1 cellular context compared by ENCODE assay signal in genomic region chr7:4738711-4739527, GRCh38.
A peak's percentile ranks its signal among the peaks of the same experiment; 100 is the strongest.
TF ChIP-seq lines count a peak whose summit lies in the region.

No MANE protein-coding gene starts in this region.

TF ChIP-seq in K562, 482 proteins besides CTCF, POLR2A, EP300 and RAD21 (continued from another document and continues in another):
- TF ChIP-seq STAT6 (CRISPR knock-in tag; IDR thresholded peaks at IDR 0.05): no peak
- no peak for TF ChIP-seq ZNF277 (CRISPR knock-in tag; IDR thresholded peaks at IDR 0.05; ENCODE audit: borderline replicate concordance)
- no peak for TF ChIP-seq ID3 (CRISPR knock-in tag; IDR thresholded peaks at IDR 0.05)
- TF ChIP-seq ID3 (tag; IDR thresholded peaks at IDR 0.05): no peak
- no peak for TF ChIP-seq RNF219 (CRISPR knock-in tag; IDR thresholded peaks at IDR 0.05)
- no peak for TF ChIP-seq RFX5 (IDR thresholded peaks at IDR 0.05; ENCODE audit: low read depth, low read length)
- no peak for TF ChIP-seq PHB2 (IDR thresholded peaks at IDR 0.05; ENCODE audit: low read depth)
- TF ChIP-seq RUNX1 (IDR thresholded peaks at IDR 0.05; ENCODE audit: low read depth): no peak
- no peak for TF ChIP-seq ZNF586 (CRISPR knock-in tag; conservative IDR thresholded peaks at IDR 0.05)
- no peak for TF ChIP-seq CCNT2 (IDR thresholded peaks at IDR 0.05; ENCODE audit: borderline replicate concordance, extremely low read depth, insufficient read length, low read depth, low read length)
- no peak for TF ChIP-seq BDP1 (IDR thresholded peaks at IDR 0.05; ENCODE audit: insufficient read depth, insufficient read length)
- no peak for TF ChIP-seq ZNF311 (CRISPR knock-in tag; IDR thresholded peaks at IDR 0.05)
- TF ChIP-seq MYNN (IDR thresholded peaks at IDR 0.05): no peak
- no peak for TF ChIP-seq MYNN (CRISPR knock-in tag; IDR thresholded peaks at IDR 0.05)
- no peak for TF ChIP-seq SPI1 (IDR thresholded peaks at IDR 0.05; ENCODE audit: borderline replicate concordance, low read depth, low read length)
- TF ChIP-seq HLTF (IDR thresholded peaks at IDR 0.05): no peak
- no peak for TF ChIP-seq HBP1 (CRISPR knock-in tag; IDR thresholded peaks at IDR 0.05)
- no peak for TF ChIP-seq DEAF1 (CRISPR knock-in tag; IDR thresholded peaks at IDR 0.05)
- no peak for TF ChIP-seq ZNF12 (CRISPR knock-in tag; IDR thresholded peaks at IDR 0.05)
- no peak for TF ChIP-seq ZNF445 (CRISPR knock-in tag; IDR thresholded peaks at IDR 0.05; ENCODE audit: low read depth)
- no peak for TF ChIP-seq USF1 (CRISPR knock-in tag; IDR thresholded peaks at IDR 0.05)
- no peak for TF ChIP-seq ATF1 (CRISPR knock-in tag; IDR thresholded peaks at IDR 0.05)
- peak; percentile 70 for TF ChIP-seq ATF1 (tag; IDR thresholded peaks at IDR 0.05)
- TF ChIP-seq NFXL1 (CRISPR knock-in tag; IDR thresholded peaks at IDR 0.05): no peak
- no peak for TF ChIP-seq ZNF146 (CRISPR knock-in tag; IDR thresholded peaks at IDR 0.05; ENCODE audit: unreplicated experiment)
- no peak for TF ChIP-seq HNRNPK (IDR thresholded peaks at IDR 0.05; ENCODE audit: low read depth, low read length, poor library complexity, severe bottlenecking)
- TF ChIP-seq CREB1 (IDR thresholded peaks at IDR 0.05): 0 out of 2 replicates have a peak, but pooled peaks have one; percentile 3
- TF ChIP-seq CREB1 (CRISPR knock-in tag; IDR thresholded peaks at IDR 0.05): no peak
- TF ChIP-seq CCAR2 (IDR thresholded peaks at IDR 0.05; ENCODE audit: low read depth, low read length): no peak
- no peak for TF ChIP-seq ZNF121 (CRISPR knock-in tag; conservative IDR thresholded peaks at IDR 0.05)
- TF ChIP-seq GATA2 (CRISPR knock-in tag; IDR thresholded peaks at IDR 0.05): no peak
- no peak for TF ChIP-seq PREB (CRISPR knock-in tag; IDR thresholded peaks at IDR 0.05)
- TF ChIP-seq NFIX (CRISPR knock-in tag; IDR thresholded peaks at IDR 0.05; ENCODE audit: low read depth): no peak
- TF ChIP-seq VEZF1 (CRISPR knock-in tag; IDR thresholded peaks at IDR 0.05): peak; percentile 41; the same call in 1 of the 2 replicates
- TF ChIP-seq PATZ1 (CRISPR knock-in tag; IDR thresholded peaks at IDR 0.05; ENCODE audit: borderline replicate concordance): no peak
- TF ChIP-seq TEAD2 (tag; IDR thresholded peaks at IDR 0.05): no peak
- no peak for TF ChIP-seq ZNF444 (CRISPR knock-in tag; IDR thresholded peaks at IDR 0.05)
- peak; percentile 43; the same call in 1 of the 2 replicates for TF ChIP-seq ETS1 (conservative IDR thresholded peaks at IDR 0.05; ENCODE audit: control insufficient read depth, low read depth, low read length)
- no peak for TF ChIP-seq ZNF668 (CRISPR knock-in tag; IDR thresholded peaks at IDR 0.05)
- TF ChIP-seq ZNF175 (CRISPR knock-in tag; IDR thresholded peaks at IDR 0.05; ENCODE audit: low read depth): no peak
- peak; percentile 28; the same call in 1 of the 2 replicates for TF ChIP-seq MTA2 (IDR thresholded peaks at IDR 0.05; ENCODE audit: low read depth)
- no peak for TF ChIP-seq THRAP3 (IDR thresholded peaks at IDR 0.05; ENCODE audit: borderline replicate concordance)
- no peak for TF ChIP-seq SMAD2 (IDR thresholded peaks at IDR 0.05; ENCODE audit: low read depth, low read length)
- no peak for TF ChIP-seq SIN3A (IDR thresholded peaks at IDR 0.05; ENCODE audit: borderline replicate concordance in 2 of 2, control insufficient read depth in 1 of 2, low read depth in 2 of 2, low read length in 2 of 2)
- TF ChIP-seq ZNF133 (CRISPR knock-in tag; IDR thresholded peaks at IDR 0.05): no peak
- peak; percentile 60 for TF ChIP-seq CBFA2T2 (conservative IDR thresholded peaks at IDR 0.05)
- peak; percentile 52; the same call in 1 of the 2 replicates for TF ChIP-seq CXXC5 (CRISPR knock-in tag; IDR thresholded peaks at IDR 0.05)
- TF ChIP-seq ZNF324 (CRISPR knock-in tag; IDR thresholded peaks at IDR 0.05): no peak
- TF ChIP-seq CTCFL (IDR thresholded peaks at IDR 0.05; ENCODE audit: borderline replicate concordance, insufficient read depth, low read depth, low read length, poor library complexity, severe bottlenecking): no peak
- no peak for TF ChIP-seq HIVEP1 (CRISPR knock-in tag; IDR thresholded peaks at IDR 0.05)
